ENCODE assay signal across 34 cellular contexts in the genomic region with DNA sequence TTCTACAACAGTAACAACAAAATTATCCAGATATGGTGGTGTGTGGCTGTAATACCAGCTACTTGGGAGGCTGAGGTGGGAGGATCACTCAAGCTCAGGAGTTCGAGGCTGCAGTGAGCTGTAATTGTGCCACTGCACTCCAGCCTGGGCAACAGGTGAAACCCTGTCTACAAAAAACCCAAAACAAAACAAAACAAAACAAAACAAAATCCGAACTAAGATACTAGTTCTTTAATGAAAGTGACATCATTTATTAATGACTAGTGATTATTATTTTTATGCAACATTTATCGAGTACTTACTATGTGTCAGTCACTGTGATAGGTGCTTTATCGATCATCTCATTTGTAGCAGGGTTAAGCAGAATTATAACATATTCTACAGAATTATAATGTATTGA.
"Had no signal": no experiment of that assay in that cellular context is flagged by ENCODE, and none has a peak within 500 bp of the region (broad histone marks: within the 10 kb centered on the region; RNA-seq: fewer than 3 reads in every experiment).

No MANE protein-coding gene starts in this region.

- DNase-seq: activated effector memory CD4-positive, alpha-beta T cell treated with anti-CD3 and anti-CD28 coated beads, Interleukin-2, amount 50 U/mL, for 16 hours; activated effector memory CD4-positive, alpha-beta T cell treated with Interleukin-2 at 50 U/mL for 16 hours; activated gamma-delta T cell; activated gamma-delta T cell treated with Interleukin-2 at 50 U/mL for 16 hours; activated naive CD4-positive, alpha-beta T cell; activated naive CD4-positive, alpha-beta T cell treated with anti-CD3 and anti-CD28 coated beads for 36 hours; activated naive CD4-positive, alpha-beta T cell treated with anti-CD3 and anti-CD28 coated beads, Interleukin-2, amount 10 ng/mL, durations not matched to agents 7 days and 5 days; activated naive CD4-positive, alpha-beta T cell treated with anti-CD3 and anti-CD28 coated beads, Interleukin-2, amount 50 U/mL, for 16 hours; activated naive CD4-positive, alpha-beta T cell treated with Interleukin-2 at 50 U/mL for 16 hours; activated naive CD8-positive, alpha-beta T cell treated with anti-CD3 and anti-CD28 coated beads for 36 hours; activated naive CD8-positive, alpha-beta T cell treated with anti-CD3 and anti-CD28 coated beads, Interleukin-2, amount 10 ng/mL, durations not matched to agents 7 days and 5 days; activated naive CD8-positive, alpha-beta T cell treated with anti-CD3 and anti-CD28 coated beads, Interleukin-2, amount 50 U/mL, for 24 hours; activated T-cell treated with anti-CD3 and anti-CD28 coated beads, Interleukin-2, amount 50 U/mL, for 1 hour; activated T-cell treated with anti-CD3 and anti-CD28 coated beads, Interleukin-2, amount 50 U/mL, for 24 hours; activated T-cell treated with anti-CD3 and anti-CD28 coated beads, Interleukin-2, amount 50 U/mL, for 4 hours; activated T-cell treated with anti-CD3 and anti-CD28 coated beads, Interleukin-2, amount 50 U/mL, for 48 hours; activated T-cell treated with anti-CD3 and anti-CD28 coated beads, Interleukin-2, amount 50 U/mL, for 72 hours; adrenal gland; amniotic stem cell; amygdala; anterior cingulate cortex; aorta; body of pancreas; brain microvascular endothelial cell; caudate nucleus; central memory CD4-positive, alpha-beta T cell; cerebellar nuclear complex had no signal

- H3K4me1 ChIP-seq: adrenal gland, ascending aorta, body of pancreas, breast epithelium had no signal

- H3K36me3 ChIP-seq: adrenal gland, ascending aorta, brain microvascular endothelial cell, breast epithelium, cardiac muscle cell had no signal

- H3K27me3 ChIP-seq: adrenal gland, ascending aorta, body of pancreas, breast epithelium, cardiac muscle cell had no signal

- FAIRE-seq: astrocyte, bronchial epithelial cell had no signal

- H3K4me3 ChIP-seq: adrenal gland, ascending aorta, body of pancreas, breast epithelium, cardiac muscle cell had no signal

- H3K27ac ChIP-seq: adrenal gland, ascending aorta, body of pancreas, brain microvascular endothelial cell, breast epithelium, cardiac muscle cell had no signal

- ATAC-seq: activated naive CD4-positive, alpha-beta T cell treated with anti-CD3 and anti-CD28 coated beads, Interleukin-2, amount 50 U/mL, for 72 hours; activated naive CD8-positive, alpha-beta T cell treated with anti-CD3 and anti-CD28 coated beads, Interleukin-2, amount 50 U/mL, for 24 hours; activated T-cell treated with anti-CD3 and anti-CD28 coated beads, Interleukin-2, amount 50 U/mL, for 4 hours; activated T-cell treated with anti-CD3 and anti-CD28 coated beads, Interleukin-2, amount 50 U/mL, for 72 hours; activated T-helper 17 cell treated with anti-CD3 and anti-CD28 coated beads, Interleukin-2, amount 50 U/mL, for 72 hours; body of pancreas had no signal

- H3K9me3 ChIP-seq: adrenal gland, ascending aorta, body of pancreas, breast epithelium had no signal
